ENCODE assay signal across 1 cellular context in the genomic region with DNA sequence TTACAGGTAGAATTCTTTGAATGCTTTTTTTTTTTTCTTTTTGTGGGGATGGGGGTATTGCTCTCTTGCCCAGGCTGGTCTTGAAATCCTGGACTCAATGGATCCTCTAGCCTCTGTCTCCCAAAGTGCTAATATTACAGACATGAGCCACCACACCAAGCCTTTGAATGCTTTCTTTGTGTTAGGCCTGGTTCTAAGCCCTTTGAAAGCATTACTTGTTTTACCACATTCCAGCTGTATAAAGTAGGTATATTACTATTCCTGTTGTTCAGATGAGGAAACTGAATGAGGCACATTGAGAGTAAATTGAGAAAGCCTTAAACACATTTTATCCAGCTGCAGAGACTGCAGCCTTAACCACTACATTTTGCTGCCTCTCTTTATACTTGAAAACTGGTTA.
TF ChIP-seq lines count a peak whose summit lies in the region.

No MANE protein-coding gene starts in this region.

TF ChIP-seq in IMR-90, 13 proteins besides CTCF, POLR2A, EP300 and RAD21:
- no peak for TF ChIP-seq MXI1 (IDR thresholded peaks at IDR 0.05; ENCODE audit: borderline replicate concordance, low read depth, low read length)
